In genomic region chr11:60989108-60989650, GRCh38 we compare ENCODE assay signal across 14 cellular contexts. TPM values are rescaled to one million over a fixed set of nuclear protein-coding genes. Genes with fewer than 3 reads are reported as not detected.
DNase-seq lines count a peak whose midpoint lies in the region; ATAC-seq and TF ChIP-seq lines count a peak whose summit lies in the region.
"Had no signal": no experiment of that assay in that cellular context is flagged by ENCODE, and none has a peak within 500 bp of the region (broad histone marks: within the 10 kb centered on the region; RNA-seq: fewer than 3 reads in every experiment).

No MANE protein-coding gene starts in this region.

- H3K9me3 Mint-ChIP-seq in CD8-positive, alpha-beta T cell = no peaks in the 10 kb centered on the region
- H3K9me3 Mint-ChIP-seq in activated CD8-positive, alpha-beta T cell treated with anti-CD3 and anti-CD28 coated beads for 36 hours = no peaks in the 10 kb centered on the region

- no peaks in the 10 kb centered on the region for H3K27me3 ChIP-seq in CD8-positive, alpha-beta T cell (ENCODE audit: insufficient read depth, low read length)
- H3K27me3 ChIP-seq: testis had no signal

- peaks cover 84% of the 10 kb centered on the region for H3K4me1 Mint-ChIP-seq in CD8-positive, alpha-beta T cell (ENCODE audit: low read depth)
- peaks cover 87% of the 10 kb centered on the region for H3K4me1 Mint-ChIP-seq in activated CD8-positive, alpha-beta T cell treated with anti-CD3 and anti-CD28 coated beads for 36 hours (ENCODE audit: low read depth)

- ATAC-seq in CD8-positive, alpha-beta T cell = no peak
- ATAC-seq in GM21786 (IDR thresholded peaks at IDR 0.05; ENCODE audit: unreplicated experiment) = peak; percentile 61
- ATAC-seq in activated CD8-positive, alpha-beta T cell treated with anti-CD3 and anti-CD28 coated beads for 36 hours = no peak
- ATAC-seq in HG03565 (IDR thresholded peaks at IDR 0.05; ENCODE audit: unreplicated experiment) = no peak
- ATAC-seq in HG03039 (IDR thresholded peaks at IDR 0.05; ENCODE audit: unreplicated experiment) = no peak

- peaks cover 78% of the 10 kb centered on the region for H3K36me3 Mint-ChIP-seq in CD8-positive, alpha-beta T cell
- peaks cover 64% of the 10 kb centered on the region for H3K36me3 Mint-ChIP-seq in activated CD8-positive, alpha-beta T cell treated with anti-CD3 and anti-CD28 coated beads for 36 hours (ENCODE audit: low read depth)

- H3K36me3 ChIP-seq in CD8-positive, alpha-beta T cell (ENCODE audit: insufficient read depth, low read length) = peaks cover 16% of the 10 kb centered on the region

- DNase-seq in CD8-positive, alpha-beta T cell = peak in 1 of 7 experiments; percentile 4
- no peak for DNase-seq in activated CD8-positive, alpha-beta T cell treated with anti-CD3 and anti-CD28 coated beads for 36 hours
- peak; percentile 55 for DNase-seq in left kidney (ENCODE audit: low read depth, low spot score)
- DNase-seq in NCI-H1417 (lab: John Stamatoyannopoulos, UW) = no peak
- DNase-seq: Caco-2, H7, MM.1S, PC-9, small intestine, testis had no signal

- CTCF ChIA-PET in CD8-positive, alpha-beta T cell (lab: Charles Lee) = no interaction called here
- CTCF ChIA-PET in activated CD8-positive, alpha-beta T cell treated with anti-CD3 and anti-CD28 coated beads for 36 hours (lab: Charles Lee) = interaction anchor here (1.3 kb wide), 1 partner anchor 29 kb away, joined by 5 read pairs; no protein-coding TSS in a partner anchor

- no peak overlapping the region for H3K4me3 ChIP-seq in CD8-positive, alpha-beta T cell (ENCODE audit: low read depth, low read length)
- H3K4me3 ChIP-seq: PC-9, testis had no signal

- TF ChIP-seq CTCF in CD8-positive, alpha-beta T cell (IDR thresholded peaks at IDR 0.05) = no peak
- no peak for TF ChIP-seq CTCF in activated CD8-positive, alpha-beta T cell treated with anti-CD3 and anti-CD28 coated beads for 36 hours (IDR thresholded peaks at IDR 0.05)

- no peaks in the 10 kb centered on the region for H3K27me3 Mint-ChIP-seq in CD8-positive, alpha-beta T cell (ENCODE audit: low read depth)
- no peaks in the 10 kb centered on the region for H3K27me3 Mint-ChIP-seq in activated CD8-positive, alpha-beta T cell treated with anti-CD3 and anti-CD28 coated beads for 36 hours

- no peaks in the 10 kb centered on the region for H3K9me3 ChIP-seq in CD8-positive, alpha-beta T cell (ENCODE audit: low read length)
- H3K9me3 ChIP-seq: Caco-2, testis had no signal

- no peak overlapping the region for H3K27ac ChIP-seq in CD8-positive, alpha-beta T cell (ENCODE audit: low read depth, low read length)
- H3K27ac ChIP-seq: PC-9, testis had no signal

- intact Hi-C loops in CD8-positive, alpha-beta T cell (cut with DNase I, micrococcal nuclease) = loop anchor here in 1 of 2 experiments (5.0 kb wide), 2 partner anchors 147 to 173 kb away; partner anchors contain the start of genes CCDC86 and VPS37C
- intact Hi-C loops in activated CD8-positive, alpha-beta T cell treated with anti-CD3 and anti-CD28 coated beads for 36 hours (cut with micrococcal nuclease) = loop anchor here (2.0 to 5.0 kb wide), 3 partner anchors 14 to 123 kb away; no protein-coding TSS in a partner anchor

- POLR2A ChIA-PET in CD8-positive, alpha-beta T cell (lab: Charles Lee) = interaction anchor here (4.6 kb wide), 1 partner anchor 52 kb away, joined by 31 read pairs; no protein-coding TSS in a partner anchor
- POLR2A ChIA-PET in activated CD8-positive, alpha-beta T cell treated with anti-CD3 and anti-CD28 coated beads for 36 hours (lab: Charles Lee) = interaction anchor here (0.6 to 2.2 kb wide), 8 partner anchors 15 to 119 kb away, joined by 3 to 6 read pairs (median 4); no protein-coding TSS in a partner anchor

- H3K4me3 Mint-ChIP-seq in CD8-positive, alpha-beta T cell = peak overlapping the region; percentile 50
- peak overlapping the region; percentile 64 for H3K4me3 Mint-ChIP-seq in activated CD8-positive, alpha-beta T cell treated with anti-CD3 and anti-CD28 coated beads for 36 hours

- H3K27ac Mint-ChIP-seq in CD8-positive, alpha-beta T cell = peak overlapping the region; percentile 96
- peak overlapping the region; percentile 98 for H3K27ac Mint-ChIP-seq in activated CD8-positive, alpha-beta T cell treated with anti-CD3 and anti-CD28 coated beads for 36 hours

- H3K4me1 ChIP-seq in CD8-positive, alpha-beta T cell (ENCODE audit: insufficient read depth, low read length) = peaks cover 77% of the 10 kb centered on the region
- H3K4me1 ChIP-seq: Caco-2 had no signal

RNA-seq across cellular contexts. Expression of gene CD6, which starts 17.7 kb away (rescaled TPM):
- 100 to 1,000 TPM; 765 to 793 TPM for total RNA-seq in CD8-positive, alpha-beta T cell
- 100 to 1,000 TPM; 196 to 201 TPM for total RNA-seq in activated CD8-positive, alpha-beta T cell treated with anti-CD3 and anti-CD28 coated beads for 36 hours
- total RNA-seq: H7, lung microvascular endothelial cell had no signal

RNA-seq across cellular contexts. Expression of gene SLC15A3, which starts 37.2 kb away (rescaled TPM):
- total RNA-seq in CD8-positive, alpha-beta T cell = 1 to 10 TPM; 6.3 to 9.0 TPM
- total RNA-seq in activated CD8-positive, alpha-beta T cell treated with anti-CD3 and anti-CD28 coated beads for 36 hours = 1 to 10 TPM; 3.9 to 4.7 TPM
